17 cellular contexts compared by ENCODE assay signal in the genomic region with DNA sequence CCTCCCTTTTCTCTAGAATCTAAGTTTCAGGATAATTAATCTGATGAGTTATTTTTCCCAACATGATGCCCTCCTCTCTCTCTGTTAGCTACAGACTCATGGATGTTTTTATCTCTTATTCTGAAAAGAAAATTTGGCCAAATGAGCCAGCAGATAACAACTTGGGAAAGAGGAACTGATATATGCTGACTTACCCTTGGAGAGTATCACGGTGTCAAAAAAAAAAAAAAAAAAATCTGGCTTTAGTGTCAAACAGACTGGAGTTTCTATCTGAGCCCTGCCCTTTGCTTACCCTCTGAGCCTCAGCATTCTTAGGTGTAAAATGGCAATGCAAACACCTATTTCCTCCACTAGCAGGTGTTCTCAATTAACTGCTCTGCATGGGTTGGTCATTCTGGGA.
"Had no signal": no experiment of that assay in that cellular context is flagged by ENCODE, and none has a peak within 500 bp of the region (broad histone marks: within the 10 kb centered on the region; RNA-seq: fewer than 3 reads in every experiment).

No MANE protein-coding gene starts in this region.

- H3K4me3 ChIP-seq: thoracic aorta, upper lobe of right lung had no signal

- H3K36me3 ChIP-seq: neutrophil, thoracic aorta, upper lobe of right lung had no signal

- DNase-seq: activated CD4-positive, alpha-beta T cell treated with anti-CD3 and anti-CD28 coated beads for 1 hour; activated CD4-positive, alpha-beta T cell treated with anti-CD3 and anti-CD28 coated beads, Interleukin-2, amount 50 U/mL, for 4 hours; activated naive CD4-positive, alpha-beta T cell treated with Interleukin-2 at 50 U/mL for 16 hours; activated T-cell treated with anti-CD3 and anti-CD28 coated beads for 4 hours; aorta; effector memory CD4-positive, alpha-beta T cell; foreskin fibroblast; glutamatergic neuron; kidney glomerular epithelial cell; left ventricle myocardium superior; mesenchymal stem cell; natural killer cell; stimulated activated CD4-positive, alpha-beta T cell treated with anti-CD3 and anti-CD28 coated beads, Interleukin-2, amount 100 ng/mL, for 24 hours; upper lobe of right lung had no signal

- H3K27ac ChIP-seq: neutrophil, thoracic aorta, upper lobe of right lung had no signal

- ATAC-seq: activated T-helper 17 cell treated with anti-CD3 and anti-CD28 coated beads, Interleukin-2, amount 50 U/mL, for 72 hours; left ventricle myocardium superior; natural killer cell; upper lobe of right lung had no signal

- H3K27me3 ChIP-seq: neutrophil, upper lobe of right lung had no signal

- H3K4me1 ChIP-seq: upper lobe of right lung had no signal

- H3K9me3 ChIP-seq: neutrophil, thoracic aorta, upper lobe of right lung had no signal
